27 cellular contexts compared by ENCODE assay signal in genomic region chr16:57840833-57841232, GRCh38.
"Had no signal": no experiment of that assay in that cellular context is flagged by ENCODE, and none has a peak within 500 bp of the region (broad histone marks: within the 10 kb centered on the region; RNA-seq: fewer than 3 reads in every experiment).

No MANE protein-coding gene starts in this region.

- H3K4me1 Mint-ChIP-seq: naive B cell had no signal

- H3K27me3 ChIP-seq: adrenal gland, cardiac muscle cell, gastrocnemius medialis, upper lobe of left lung, vagina had no signal

- H3K4me3 Mint-ChIP-seq: activated naive CD4-positive, alpha-beta T cell treated with anti-CD3 and anti-CD28 coated beads for 36 hours; activated naive CD8-positive, alpha-beta T cell treated with anti-CD3 and anti-CD28 coated beads for 36 hours; brain; effector memory CD8-positive, alpha-beta T cell; mesothelial cell of epicardium; naive B cell; T-helper 2 cell treated with Interferon-gamma antibody and Interleukin-4, amounts not matched to agents 5 μg/mL and 100 μg/mL, for 36 hours had no signal

- H3K9me3 ChIP-seq: adrenal gland, gastrocnemius medialis, left ventricle myocardium inferior, upper lobe of left lung, vagina had no signal

- H3K27ac Mint-ChIP-seq: activated naive CD4-positive, alpha-beta T cell treated with anti-CD3 and anti-CD28 coated beads for 36 hours; activated naive CD8-positive, alpha-beta T cell treated with anti-CD3 and anti-CD28 coated beads for 36 hours; effector memory CD8-positive, alpha-beta T cell; mesothelial cell of epicardium; naive B cell; T-helper 2 cell treated with Interferon-gamma antibody and Interleukin-4, amounts not matched to agents 5 μg/mL and 100 μg/mL, for 36 hours had no signal

- H3K36me3 Mint-ChIP-seq: activated naive CD8-positive, alpha-beta T cell treated with anti-CD3 and anti-CD28 coated beads for 36 hours; brain; mesothelial cell of epicardium; naive B cell had no signal

- ATAC-seq: effector memory CD8-positive, alpha-beta T cell; gastrocnemius medialis; right cardiac atrium had no signal

- H3K27me3 Mint-ChIP-seq: activated naive CD8-positive, alpha-beta T cell treated with anti-CD3 and anti-CD28 coated beads for 36 hours had no signal

- H3K27ac ChIP-seq: adrenal gland, cardiac muscle cell, coronary artery, gastrocnemius medialis, left ventricle myocardium inferior, upper lobe of left lung, vagina had no signal

- H3K4me1 ChIP-seq: adrenal gland, gastrocnemius medialis, left ventricle myocardium inferior, upper lobe of left lung, vagina had no signal

- H3K9me3 Mint-ChIP-seq: activated naive CD4-positive, alpha-beta T cell treated with anti-CD3 and anti-CD28 coated beads for 36 hours; activated naive CD8-positive, alpha-beta T cell treated with anti-CD3 and anti-CD28 coated beads for 36 hours; effector memory CD8-positive, alpha-beta T cell; mesothelial cell of epicardium; naive B cell; T-helper 2 cell treated with Interferon-gamma antibody and Interleukin-4, amounts not matched to agents 5 μg/mL and 100 μg/mL, for 36 hours had no signal

- H3K4me3 ChIP-seq: adrenal gland, cardiac muscle cell, coronary artery, gastrocnemius medialis, left ventricle myocardium inferior, upper lobe of left lung, vagina had no signal

- H3K36me3 ChIP-seq: adrenal gland, cardiac muscle cell, gastrocnemius medialis, left ventricle myocardium inferior, upper lobe of left lung, vagina had no signal

- DNase-seq: activated CD4-positive, alpha-beta T cell treated with anti-CD3 and anti-CD28 coated beads for 48 hours; activated CD4-positive, alpha-beta T cell treated with anti-CD3 and anti-CD28 coated beads, Interleukin-2, amount 50 U/mL, for 48 hours; activated CD8-positive, alpha-beta memory T cell treated with anti-CD3 and anti-CD28 coated beads for 24 hours; activated effector memory CD4-positive, alpha-beta T cell treated with Interleukin-2 at 50 U/mL for 16 hours; activated naive CD4-positive, alpha-beta T cell treated with anti-CD3 and anti-CD28 coated beads for 36 hours; activated naive CD8-positive, alpha-beta T cell treated with anti-CD3 and anti-CD28 coated beads for 36 hours; adrenal gland; aorta; cerebellar nuclear complex; effector memory CD8-positive, alpha-beta T cell; erythroblast; gastrocnemius medialis; glutamatergic neuron; left ventricle myocardium inferior; naive B cell; occipital lobe; right cardiac atrium; stimulated activated CD4-positive, alpha-beta T cell treated with anti-CD3 and anti-CD28 coated beads, Interleukin-2, amount 100 ng/mL, for 48 hours; stimulated activated naive CD4-positive, alpha-beta T cell treated with Interleukin-2 at 50 U/mL for 16 hours; T-helper 1 cell; upper lobe of left lung had no signal
